Comparison of ENCODE assay signal across 29 cellular contexts in genomic region chr11:83979593-83979992, GRCh38.
"Had no signal": no experiment of that assay in that cellular context is flagged by ENCODE, and none has a peak within 500 bp of the region (broad histone marks: within the 10 kb centered on the region; RNA-seq: fewer than 3 reads in every experiment).

No MANE protein-coding gene starts in this region.

- H3K27me3 ChIP-seq: brain microvascular endothelial cell, colonic mucosa, esophagus squamous epithelium, gastroesophageal sphincter, left lung, neutrophil, ovary, right lobe of liver, testis, uterus had no signal

- H3K9me3 ChIP-seq: colonic mucosa, esophagus squamous epithelium, gastroesophageal sphincter, left lung, neutrophil, ovary, psoas muscle, right lobe of liver, testis, uterus had no signal

- H3K27ac ChIP-seq: brain microvascular endothelial cell, colonic mucosa, esophagus squamous epithelium, gastroesophageal sphincter, left lung, neutrophil, ovary, psoas muscle, right lobe of liver, testis, uterus had no signal

- ATAC-seq: activated CD4-positive, alpha-beta T cell treated with anti-CD3 and anti-CD28 coated beads for 36 hours; activated naive CD4-positive, alpha-beta T cell treated with anti-CD3 and anti-CD28 coated beads, Interleukin-2, amount 50 U/mL, for 72 hours; activated T-helper 17 cell treated with anti-CD3 and anti-CD28 coated beads, Interleukin-2, amount 50 U/mL, for 72 hours; gastroesophageal sphincter; left lung; natural killer cell; psoas muscle; stimulated activated naive B cell treated with anti-CD40 and anti-IgM and Interleukin-4, amounts not matched to agents 10 μg/mL and 1 μg/mL and 100 μg/mL, for 72 hours had no signal

- DNase-seq: activated B cell treated with CpG ODN at 0.5 μM for 24 hours; activated CD4-positive, alpha-beta T cell treated with anti-CD3 and anti-CD28 coated beads for 36 hours; activated CD4-positive, alpha-beta T cell treated with anti-CD3 and anti-CD28 coated beads, Interleukin-2, amount 50 U/mL, for 4 hours; activated CD8-positive, alpha-beta memory T cell treated with anti-CD3 and anti-CD28 coated beads for 24 hours; activated CD8-positive, alpha-beta memory T cell treated with anti-CD3 and anti-CD28 coated beads, Interleukin-2, amount 50 U/mL, for 4 hours; activated T-cell treated with anti-CD3 and anti-CD28 coated beads, Interleukin-2, amount 50 U/mL, for 24 hours; aorta; brain microvascular endothelial cell; colonic mucosa; endodermal cell; esophagus squamous epithelium; head of caudate nucleus; left lung; mammary epithelial cell; midbrain; natural killer cell; ovary; psoas muscle; right lobe of liver; small intestine; stimulated activated naive B cell treated with anti-CD40 and anti-IgM and Interleukin-4, amounts not matched to agents 10 μg/mL and 1 μg/mL and 100 μg/mL, for 72 hours; T-helper 9 cell; testis; trophoblast cell; uterus had no signal

- H3K4me3 ChIP-seq: colonic mucosa, esophagus squamous epithelium, gastroesophageal sphincter, left lung, ovary, psoas muscle, right lobe of liver, testis, uterus had no signal

- H3K36me3 ChIP-seq: brain microvascular endothelial cell, colonic mucosa, esophagus squamous epithelium, gastroesophageal sphincter, left lung, neutrophil, ovary, right lobe of liver, uterus had no signal

- H3K4me1 ChIP-seq: colonic mucosa, left lung, psoas muscle, testis, uterus had no signal
